ENCODE assay signal across 8 cellular contexts in the genomic region with DNA sequence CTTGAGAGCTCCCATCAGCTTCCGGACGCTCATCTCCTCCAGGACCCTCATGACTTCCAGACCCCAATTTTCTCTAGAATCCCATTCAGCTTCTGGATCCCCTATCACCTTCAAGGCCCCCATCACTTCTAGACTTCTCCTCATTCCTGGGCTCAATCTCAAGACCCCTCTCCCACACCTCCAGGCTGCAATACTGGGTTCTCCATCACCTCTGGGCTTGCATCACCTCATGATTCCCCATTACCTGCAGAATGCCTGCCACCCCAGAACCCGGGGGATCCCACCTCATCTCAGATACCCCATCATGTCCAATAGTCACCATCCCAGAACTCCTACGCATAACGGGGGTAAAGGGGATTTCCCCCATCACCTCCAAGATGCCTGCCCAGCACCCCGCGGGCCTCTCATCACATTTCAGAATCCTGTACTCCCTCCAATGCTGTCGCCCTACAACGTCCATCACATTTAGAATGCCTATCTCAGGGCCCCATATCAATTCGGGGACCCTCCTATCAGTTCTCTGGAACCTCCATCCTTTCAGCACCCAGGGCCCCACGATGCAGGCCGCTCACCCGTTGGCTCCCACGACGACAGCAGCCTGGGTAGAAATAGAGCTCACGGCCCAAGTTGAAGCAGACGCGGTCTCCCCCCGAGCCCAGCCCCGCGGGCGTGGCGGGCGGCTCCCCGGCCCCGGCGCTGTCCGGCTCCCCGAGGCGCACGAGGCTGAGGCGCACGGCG.
DNase-seq lines count a peak whose midpoint lies in the region; ATAC-seq and TF ChIP-seq lines count a peak whose summit lies in the region.

No MANE protein-coding gene starts in this region.

- H3K36me3 ChIP-seq in ACC112 (ENCODE audit: insufficient read depth, low read length) (peaks cover 3% of the 10 kb centered on the region; the same call in 1 of the 2 replicates), SU-DHL-6 (ENCODE audit: low read length) (no peaks in the 10 kb centered on the region)

- H3K4me2 ChIP-seq in SU-DHL-6 (ENCODE audit: low read depth, low read length, poor library complexity, severe bottlenecking) = peak overlapping the region; percentile 94

- H3K27ac ChIP-seq in ACC112 (ENCODE audit: low read depth, low read length) (peak overlapping the region; percentile 59; the same call in 1 of the 2 replicates), SU-DHL-6 (ENCODE audit: low read depth, low read length) (no peak overlapping the region; the same call in 1 of the 2 replicates)

- H3K9me3 ChIP-seq in SU-DHL-6 (ENCODE audit: insufficient read depth, low read length) = no peaks in the 10 kb centered on the region

- peaks cover 19% of the 10 kb centered on the region for H3K79me2 ChIP-seq in ACC112 (ENCODE audit: control insufficient read depth, insufficient read depth, low read length, unreplicated experiment)
- H3K79me2 ChIP-seq in SU-DHL-6 (ENCODE audit: insufficient read depth, low read length) = peaks cover 10% of the 10 kb centered on the region

- DNase-seq in fibroblast of mammary gland (ENCODE audit: low read depth) (no peak), skeletal muscle cell (ENCODE audit: low read depth) (no peak), epidermal melanocyte (ENCODE audit: insufficient read length, low spot score) (no peak), cortex of kidney (lab: John Stamatoyannopoulos, UW) (no peak), RPMI8226 (no peak)

- H3K9ac ChIP-seq in SU-DHL-6 (ENCODE audit: low read length) = peak overlapping the region; percentile 84

- H2AFZ ChIP-seq in ACC112 (ENCODE audit: low read length, unreplicated experiment) (no peak overlapping the region), SU-DHL-6 (ENCODE audit: low read depth, low read length, severe bottlenecking) (peak overlapping the region; percentile 53)

- no peaks in the 10 kb centered on the region for H3K9me2 ChIP-seq in SU-DHL-6 (replicated peaks; ENCODE audit: insufficient read depth, low read length)

- no peaks in the 10 kb centered on the region for H4K20me1 ChIP-seq in SU-DHL-6 (ENCODE audit: low read depth, low read length)

- peak; percentile 11 for ATAC-seq in GM21360 (IDR thresholded peaks at IDR 0.05; ENCODE audit: unreplicated experiment)

- H3K4me1 ChIP-seq in ACC112 (ENCODE audit: control insufficient read depth, insufficient read depth, low read length, unreplicated experiment) = peaks cover 6% of the 10 kb centered on the region

- H3K27me3 ChIP-seq in ACC112 (ENCODE audit: insufficient read depth, low read length) (no peaks in the 10 kb centered on the region), SU-DHL-6 (ENCODE audit: low read length) (no peaks in the 10 kb centered on the region)

- no peaks in the 10 kb centered on the region for H3F3A ChIP-seq in SU-DHL-6 (ENCODE audit: insufficient read depth)

- H3K4me3 ChIP-seq in ACC112 (ENCODE audit: low read depth, low read length) (peak overlapping the region; percentile 78), SU-DHL-6 (ENCODE audit: insufficient read depth, low read length, poor library complexity, severe bottlenecking) (peak overlapping the region; percentile 97), fibroblast of mammary gland (ENCODE audit: control insufficient read depth, low read depth, low read length) (peak overlapping the region; percentile 90), skeletal muscle cell (ENCODE audit: low read depth, low read length) (peak overlapping the region; percentile 94)

- TF ChIP-seq CTCF in SU-DHL-6 (IDR thresholded peaks at IDR 0.05; ENCODE audit: insufficient read depth, low read length, poor library complexity, severe bottlenecking) (no peak), fibroblast of mammary gland (conservative IDR thresholded peaks at IDR 0.05; ENCODE audit: control insufficient read depth, insufficient read depth, low read depth, low read length) (no peak)
